ENCODE assay signal across 13 cellular contexts in the genomic region with DNA sequence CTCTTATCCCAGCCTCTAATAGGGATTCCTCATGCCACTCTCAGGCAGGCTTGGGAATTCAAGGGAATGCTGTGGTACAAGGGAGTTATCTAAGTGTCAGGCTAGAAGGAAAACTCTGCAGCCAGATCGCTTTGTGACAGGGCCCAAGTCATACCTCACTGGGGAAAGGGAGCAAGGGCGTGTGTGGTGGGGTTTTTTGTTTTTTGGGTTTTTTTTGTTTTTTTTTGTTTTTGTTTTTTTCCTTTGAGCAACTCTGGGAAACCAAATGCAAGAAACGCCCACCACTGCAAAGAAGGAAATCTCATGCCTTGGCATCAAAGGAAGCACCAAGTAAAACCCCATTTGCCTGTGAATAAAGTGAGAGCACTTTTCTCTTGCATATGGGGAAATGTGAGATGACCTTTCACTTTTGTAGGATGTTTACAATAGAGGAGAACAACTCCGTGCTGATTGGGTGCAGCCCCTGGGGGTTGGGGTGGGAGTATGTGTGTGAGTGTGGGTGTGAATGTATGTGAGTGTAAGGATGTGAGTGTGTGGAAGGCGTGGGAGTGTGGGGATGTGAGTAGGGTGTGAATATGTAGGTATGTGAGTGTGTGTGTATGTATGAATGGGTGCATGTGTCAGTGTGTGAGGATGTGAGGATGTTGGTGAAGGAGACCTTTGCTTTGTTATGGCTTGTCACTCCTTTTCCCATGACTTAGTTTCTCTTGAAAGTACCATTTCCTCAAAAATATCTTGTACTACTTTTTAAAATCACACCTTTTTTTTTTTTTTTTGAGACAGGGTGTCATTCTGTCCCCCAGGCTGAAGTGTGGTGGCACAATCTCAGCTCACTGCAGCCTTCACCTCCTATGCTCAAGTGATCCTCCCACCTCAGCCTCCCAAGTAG. TPM values are rescaled to one million over a fixed set of nuclear protein-coding genes. Genes with fewer than 3 reads are reported as not detected.
DNase-seq lines count a peak whose midpoint lies in the region; ATAC-seq, FAIRE-seq and TF ChIP-seq lines count a peak whose summit lies in the region.
"Had no signal": no experiment of that assay in that cellular context is flagged by ENCODE, and none has a peak within 500 bp of the region (broad histone marks: within the 10 kb centered on the region; RNA-seq: fewer than 3 reads in every experiment).

No MANE protein-coding gene starts in this region.

- no peak for TF ChIP-seq CTCF in GM12865 (IDR thresholded peaks at IDR 0.05; ENCODE audit: insufficient read depth, low read depth, low read length, missing control alignments)
- no peak for TF ChIP-seq CTCF in colonic mucosa (IDR thresholded peaks at IDR 0.05)

- intact Hi-C loops in aorta (cut with DNase I), result no loop called here
- intact Hi-C loops in colonic mucosa (cut with DNase I), result no loop called here

- H3K27ac ChIP-seq in iPS-20b (ENCODE audit: low read length) (no peak overlapping the region), small intestine (ENCODE audit: low read depth in 1 of 2, low read length in 1 of 2) (no peak overlapping the region), aorta (ENCODE audit: low read depth in 1 of 2, low read length in 2 of 2) (no peak overlapping the region), colonic mucosa (no peak overlapping the region)
- H3K27ac ChIP-seq: C4-2B, SJCRH30 had no signal

- peaks cover 62% of the 10 kb centered on the region for H3K4me1 Mint-ChIP-seq in T-helper 1 cell treated with Interleukin-12 subunit alpha and Interleukin-12 subunit beta and Interleukin-4 antibody, amounts not matched to agents 30 μg/mL and 1 μg/mL, for 36 hours (ENCODE audit: low read depth)

- H3K9ac ChIP-seq in iPS-20b (ENCODE audit: low read depth, low read length), result peak overlapping the region; percentile 18; the same call in 1 of the 2 replicates
- no peak overlapping the region for H3K9ac ChIP-seq in colonic mucosa (ENCODE audit: low read depth in 2 of 2, low read length in 2 of 2)

- H3K4me1 ChIP-seq in iPS-20b (ENCODE audit: insufficient read depth, low read length) (peaks cover 11% of the 10 kb centered on the region; the same call in 1 of the 2 replicates), small intestine (ENCODE audit: control insufficient read depth in 2 of 2, insufficient read depth in 1 of 2, low read depth in 1 of 2, low read length in 1 of 2) (no peaks in the 10 kb centered on the region), aorta (ENCODE audit: control insufficient read depth in 1 of 2, insufficient read depth in 2 of 2, low read length in 2 of 2) (no peaks in the 10 kb centered on the region), colonic mucosa (no peaks in the 10 kb centered on the region)

- peaks cover 58% of the 10 kb centered on the region for H3K36me3 Mint-ChIP-seq in T-helper 1 cell treated with Interleukin-12 subunit alpha and Interleukin-12 subunit beta and Interleukin-4 antibody, amounts not matched to agents 30 μg/mL and 1 μg/mL, for 36 hours (ENCODE audit: low read depth)

- no peaks in the 10 kb centered on the region for H3K27me3 Mint-ChIP-seq in T-helper 1 cell treated with Interleukin-12 subunit alpha and Interleukin-12 subunit beta and Interleukin-4 antibody, amounts not matched to agents 30 μg/mL and 1 μg/mL, for 36 hours (ENCODE audit: low read depth)

- H3K27me3 ChIP-seq in iPS-20b (ENCODE audit: insufficient read depth, low read length) (no peaks in the 10 kb centered on the region), small intestine (ENCODE audit: control insufficient read depth in 2 of 2, insufficient read depth in 2 of 2, low read length in 2 of 2) (no peaks in the 10 kb centered on the region), aorta (ENCODE audit: control insufficient read depth in 1 of 2, insufficient read depth in 2 of 2, low read length in 1 of 2) (no peaks in the 10 kb centered on the region), colonic mucosa (no peaks in the 10 kb centered on the region)
- H3K27me3 ChIP-seq: SJCRH30 had no signal

- peak overlapping the region; percentile 55 for H3K4me3 Mint-ChIP-seq in T-helper 1 cell treated with Interleukin-12 subunit alpha and Interleukin-12 subunit beta and Interleukin-4 antibody, amounts not matched to agents 30 μg/mL and 1 μg/mL, for 36 hours

- peak overlapping the region; percentile 89 for H3K27ac Mint-ChIP-seq in T-helper 1 cell treated with Interleukin-12 subunit alpha and Interleukin-12 subunit beta and Interleukin-4 antibody, amounts not matched to agents 30 μg/mL and 1 μg/mL, for 36 hours

- ATAC-seq in GM21526 (IDR thresholded peaks at IDR 0.05; ENCODE audit: low FRiP score, unreplicated experiment) (peak; percentile 38), aorta (ENCODE audit: low FRiP score) (no peak), HG02642 (IDR thresholded peaks at IDR 0.05; ENCODE audit: poor library complexity, unreplicated experiment) (no peak)

- no peaks in the 10 kb centered on the region for H3K9me3 Mint-ChIP-seq in T-helper 1 cell treated with Interleukin-12 subunit alpha and Interleukin-12 subunit beta and Interleukin-4 antibody, amounts not matched to agents 30 μg/mL and 1 μg/mL, for 36 hours

- H3K36me3 ChIP-seq in iPS-20b (ENCODE audit: insufficient read depth, low read depth, low read length) (no peaks in the 10 kb centered on the region), small intestine (ENCODE audit: control insufficient read depth in 2 of 2, insufficient read depth in 2 of 2, low read length in 2 of 2) (no peaks in the 10 kb centered on the region), aorta (ENCODE audit: control insufficient read depth in 1 of 2, insufficient read depth in 2 of 2, low read length in 1 of 2) (no peaks in the 10 kb centered on the region), colonic mucosa (no peaks in the 10 kb centered on the region)
- H3K36me3 ChIP-seq: SJCRH30 had no signal

- H3K4me3 ChIP-seq in GM12865 (ENCODE audit: low read depth, low read length), result no peak overlapping the region
- peak overlapping the region; percentile 3; the same call in 1 of the 2 replicates for H3K4me3 ChIP-seq in iPS-20b (ENCODE audit: low read length)
- no peak overlapping the region for H3K4me3 ChIP-seq in small intestine (ENCODE audit: low read depth in 1 of 2, low read length in 2 of 2)
- H3K4me3 ChIP-seq in aorta (ENCODE audit: low read length in 2 of 2), result no peak overlapping the region
- no peak overlapping the region for H3K4me3 ChIP-seq in colonic mucosa
- H3K4me3 ChIP-seq: SJCRH30 had no signal

- FAIRE-seq in small intestine (lab: Jason Lieb, UNC), result no peak
- FAIRE-seq: keratinocyte had no signal

- 57 to 69% (median 67%) methylated on average over 5 of the region's 5 CpGs for WGBS in small intestine, 3 donors
- WGBS in aorta, 2 donors, result 72 to 80% methylated on average over 5 of the region's 5 CpGs

- DNase-seq in GM12865 (ENCODE audit: low read depth) (peak; percentile 82), small intestine (no peak), aorta (no peak), colonic mucosa (no peak)
- DNase-seq: NCI-H2029, nucleus accumbens, SJCRH30 had no signal

- H3K9me3 ChIP-seq in iPS-20b (ENCODE audit: insufficient read depth, low read depth, low read length), result no peaks in the 10 kb centered on the region
- no peaks in the 10 kb centered on the region for H3K9me3 ChIP-seq in small intestine (ENCODE audit: control insufficient read depth, low read depth)
- peaks cover 2% of the 10 kb centered on the region for H3K9me3 ChIP-seq in aorta (ENCODE audit: control insufficient read depth, low read length)
- no peaks in the 10 kb centered on the region for H3K9me3 ChIP-seq in colonic mucosa
- H3K9me3 ChIP-seq: SJCRH30 had no signal

RNA-seq across cellular contexts. Expression of gene IL12RB2, which starts 34.6 kb away (rescaled TPM):
- polyA plus RNA-seq in small intestine, result under 1 TPM in 2 of 3 donors, not detected in 1; 0.21 to 0.54 TPM
- 1 to 10 TPM in 1 of 2 donors, under 1 TPM in 1; 0.88 to 5.3 TPM for total RNA-seq in aorta
- under 1 TPM in 1 of 2 donors, not detected in 1; 0.08 TPM for polyA plus RNA-seq in aorta
- under 1 TPM; 0.48 to 0.62 TPM for total RNA-seq in colonic mucosa
- total RNA-seq: SJCRH30 had no signal
